14 cellular contexts compared by ENCODE assay signal in the genomic region with DNA sequence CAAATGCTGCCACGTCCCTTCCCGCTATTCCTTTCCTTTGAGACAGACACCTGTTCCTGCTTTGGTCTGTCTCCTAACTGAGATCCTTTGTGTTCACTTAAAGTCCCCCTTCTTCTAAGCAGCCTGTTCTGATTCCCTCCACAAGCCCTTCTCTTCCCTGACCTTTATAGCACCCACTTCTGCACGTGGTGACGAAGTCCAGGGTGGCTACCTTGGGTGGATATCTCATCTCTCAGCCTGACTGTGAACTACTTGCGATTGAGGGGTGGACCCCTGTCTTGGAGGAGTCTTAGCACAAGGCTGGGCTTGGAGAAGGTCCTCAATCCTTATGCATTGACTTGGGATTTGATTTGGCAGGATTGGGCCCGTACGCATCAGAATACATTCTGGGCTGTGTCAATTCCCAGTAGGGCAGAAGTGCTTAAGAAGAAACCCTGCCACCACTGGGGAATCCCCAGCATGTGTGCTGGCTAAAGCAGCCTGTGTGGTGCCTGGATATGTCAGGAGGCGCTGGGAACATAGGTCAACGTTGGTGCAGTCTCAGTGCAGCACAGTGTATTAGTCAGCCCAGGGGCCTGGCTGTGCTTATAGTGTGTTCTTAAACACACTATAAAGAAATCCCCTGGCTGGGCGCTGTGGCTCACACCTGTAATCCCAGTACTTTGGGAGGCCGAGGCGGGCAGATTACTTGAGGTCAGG. TPM values are rescaled to one million over a fixed set of nuclear protein-coding genes. Genes with fewer than 3 reads are reported as not detected.
DNase-seq lines count a peak whose midpoint lies in the region; ATAC-seq and TF ChIP-seq lines count a peak whose summit lies in the region.
"Had no signal": no experiment of that assay in that cellular context is flagged by ENCODE, and none has a peak within 500 bp of the region (broad histone marks: within the 10 kb centered on the region; RNA-seq: fewer than 3 reads in every experiment).

No MANE protein-coding gene starts in this region.

- peak; percentile 74 for DNase-seq in ELR (ENCODE audit: low read depth)
- peak; percentile 61 for DNase-seq in PC-3
- DNase-seq in epithelial cell of prostate (ENCODE audit: low read depth, low spot score), result no peak
- DNase-seq in neuronal stem cell (ENCODE audit: low spot score), result no peak
- DNase-seq in neural progenitor cell (ENCODE audit: low spot score), result no peak
- no peak for DNase-seq in colonic mucosa
- DNase-seq: activated CD4-positive, alpha-beta T cell treated with anti-CD3 and anti-CD28 coated beads, Interleukin-2, amount 10 ng/mL, durations not matched to agents 24 days and 14 days; effector CD8-positive, alpha-beta T cell; NCI-H2107 had no signal

- H3K36me3 ChIP-seq in PC-3 (ENCODE audit: low read depth, low read length) (peaks cover 9% of the 10 kb centered on the region; the same call in 1 of the 2 replicates), neuronal stem cell (replicated peaks in 1 of 2; ENCODE audit: control insufficient read depth in 2 of 2, insufficient read depth in 2 of 2, low read length in 2 of 2) (no peaks in the 10 kb centered on the region), neural progenitor cell (no peaks in the 10 kb centered on the region), colonic mucosa (no peaks in the 10 kb centered on the region)
- H3K36me3 ChIP-seq: neutrophil, thoracic aorta had no signal

- no peaks in the 10 kb centered on the region for H3K9me3 ChIP-seq in PC-3 (ENCODE audit: low read length)
- no peaks in the 10 kb centered on the region for H3K9me3 ChIP-seq in neuronal stem cell (replicated peaks in 1 of 2; ENCODE audit: control insufficient read depth in 2 of 2, insufficient read depth in 1 of 2, low read depth in 1 of 2, low read length in 2 of 2)
- no peaks in the 10 kb centered on the region for H3K9me3 ChIP-seq in neural progenitor cell (ENCODE audit: low read depth)
- no peaks in the 10 kb centered on the region for H3K9me3 ChIP-seq in colonic mucosa
- H3K9me3 ChIP-seq: neutrophil, thoracic aorta had no signal

- intact Hi-C loops in PC-3 (cut with micrococcal nuclease), result loop anchor here (2.0 kb wide), 1 partner anchor 79 kb away; no protein-coding TSS in a partner anchor
- intact Hi-C loops in colonic mucosa (cut with DNase I), result no loop called here

- CTCF ChIA-PET in PC-3 (lab: Charles Lee), result interaction anchor here (0.5 kb wide), 1 partner anchor 48 kb away, joined by 7 read pairs; no protein-coding TSS in a partner anchor

- no peak overlapping the region for H2BK120ac ChIP-seq in neuronal stem cell (ENCODE audit: low read depth, low read length)

- no TSS peak for BruUV-seq in PC-3 (replicated peaks; lab: Mats Ljungman, UMichigan)

- no peaks in the 10 kb centered on the region for H4K20me1 ChIP-seq in PC-3 (ENCODE audit: low read length)
- no peaks in the 10 kb centered on the region for H4K20me1 ChIP-seq in neural progenitor cell (ENCODE audit: low read depth)

- ATAC-seq in PC-3 (peak; percentile 37), GM21360 (IDR thresholded peaks at IDR 0.05; ENCODE audit: unreplicated experiment) (no peak), HG03159 (IDR thresholded peaks at IDR 0.05; ENCODE audit: unreplicated experiment) (no peak)

- peak overlapping the region; percentile 42 for H2AK5ac ChIP-seq in neuronal stem cell (ENCODE audit: low read depth, low read length)

- peaks cover 11% of the 10 kb centered on the region for H3K4me1 Mint-ChIP-seq in neural progenitor cell

- no peak overlapping the region for H3K14ac ChIP-seq in neuronal stem cell (ENCODE audit: low read length)

- H3K79me1 ChIP-seq in neuronal stem cell (ENCODE audit: low read depth, low read length), result no peaks in the 10 kb centered on the region

- no peaks in the 10 kb centered on the region for H3K9me2 ChIP-seq in PC-3 (replicated peaks; ENCODE audit: low read length)

- H2BK12ac ChIP-seq in neuronal stem cell (ENCODE audit: low read length), result no peak overlapping the region

- no peak overlapping the region for H3K4me3 Mint-ChIP-seq in neural progenitor cell
- H3K4me3 Mint-ChIP-seq: activated CD4-positive, alpha-beta T cell treated with anti-CD3 and anti-CD28 coated beads, Interleukin-2, amount 10 ng/mL, durations not matched to agents 24 days and 14 days; activated naive CD4-positive, alpha-beta T cell treated with anti-CD3 and anti-CD28 coated beads, Interleukin-2, amount 50 U/mL, for 24 hours had no signal

- H3K4ac ChIP-seq in neuronal stem cell (ENCODE audit: low read length), result no peak overlapping the region

- no peak overlapping the region for H2BK15ac ChIP-seq in neuronal stem cell (ENCODE audit: low read length)

- H3F3A ChIP-seq in PC-3 (ENCODE audit: low read length, unreplicated experiment) (no peaks in the 10 kb centered on the region), neural progenitor cell (ENCODE audit: low read depth) (peaks cover under 1% of the 10 kb centered on the region)

- no peak overlapping the region for H2BK5ac ChIP-seq in neuronal stem cell (ENCODE audit: low read length)

- POLR2A ChIA-PET in PC-3 (lab: Charles Lee; ENCODE audit: unreplicated experiment), result no interaction called here

- H3K4me1 ChIP-seq in PC-3 (ENCODE audit: insufficient read depth, low read length) (peaks cover 61% of the 10 kb centered on the region), neuronal stem cell (ENCODE audit: control insufficient read depth in 2 of 2, insufficient read depth in 1 of 2, low read depth in 1 of 2, low read length in 2 of 2) (peaks cover 0 to 2% of the 10 kb centered on the region in 2 donors), neural progenitor cell (no peaks in the 10 kb centered on the region), colonic mucosa (no peaks in the 10 kb centered on the region)

- H2AFZ ChIP-seq in PC-3 (ENCODE audit: low read length), result no peak overlapping the region
- H2AFZ ChIP-seq in neuronal stem cell (ENCODE audit: low read length), result no peak overlapping the region
- H2AFZ ChIP-seq in neural progenitor cell (replicated peaks), result no peak overlapping the region

- H4K91ac ChIP-seq in neuronal stem cell (ENCODE audit: low read depth, low read length, poor library complexity), result no peak overlapping the region

- H3K9me3 Mint-ChIP-seq in neural progenitor cell, result no peaks in the 10 kb centered on the region
- H3K9me3 Mint-ChIP-seq: activated CD4-positive, alpha-beta T cell treated with anti-CD3 and anti-CD28 coated beads, Interleukin-2, amount 10 ng/mL, durations not matched to agents 24 days and 14 days; activated naive CD4-positive, alpha-beta T cell treated with anti-CD3 and anti-CD28 coated beads, Interleukin-2, amount 50 U/mL, for 24 hours had no signal

- H3K27ac Mint-ChIP-seq in neural progenitor cell, result no peak overlapping the region
- H3K27ac Mint-ChIP-seq: activated CD4-positive, alpha-beta T cell treated with anti-CD3 and anti-CD28 coated beads, Interleukin-2, amount 10 ng/mL, durations not matched to agents 24 days and 14 days had no signal

- H3K27me3 Mint-ChIP-seq in neural progenitor cell (ENCODE audit: insufficient read depth, low read depth), result peaks cover 17% of the 10 kb centered on the region
- H3K27me3 Mint-ChIP-seq: activated naive CD4-positive, alpha-beta T cell treated with anti-CD3 and anti-CD28 coated beads, Interleukin-2, amount 50 U/mL, for 24 hours had no signal

- no CpG with 5 or more reads among the region's 12 CpGs for WGBS in neuronal stem cell (ENCODE audit: extremely low coverage in 2 of 2, insufficient read length in 2 of 2, insufficient replicate concordance in 1 of 2), 2 donors

- H3K18ac ChIP-seq in neuronal stem cell (ENCODE audit: low read length), result peak overlapping the region; percentile 41

- H3K27me3 ChIP-seq in PC-3 (ENCODE audit: low read length), result no peaks in the 10 kb centered on the region
- H3K27me3 ChIP-seq in neuronal stem cell (ENCODE audit: control insufficient read depth in 3 of 3, insufficient read depth in 3 of 3, low read depth in 1 of 3, low read length in 3 of 3), result peaks cover 0 to 10% (median 0%) of the 10 kb centered on the region in 3 experiments
- no peaks in the 10 kb centered on the region for H3K27me3 ChIP-seq in neural progenitor cell
- H3K27me3 ChIP-seq in colonic mucosa, result no peaks in the 10 kb centered on the region
- H3K27me3 ChIP-seq: neutrophil had no signal

- H3K79me2 ChIP-seq in PC-3 (ENCODE audit: low read length), result no peaks in the 10 kb centered on the region
- no peaks in the 10 kb centered on the region for H3K79me2 ChIP-seq in neural progenitor cell (ENCODE audit: low read depth)

- no peak overlapping the region for H3K23ac ChIP-seq in neuronal stem cell (ENCODE audit: low read depth, low read length, poor library complexity)

- no peaks in the 10 kb centered on the region for H3K36me3 Mint-ChIP-seq in neural progenitor cell
- H3K36me3 Mint-ChIP-seq: activated naive CD4-positive, alpha-beta T cell treated with anti-CD3 and anti-CD28 coated beads, Interleukin-2, amount 50 U/mL, for 24 hours had no signal

- H3K9ac ChIP-seq in PC-3 (ENCODE audit: low read length) (no peak overlapping the region), neuronal stem cell (ENCODE audit: low read depth, low read length, poor library complexity) (no peak overlapping the region), neural progenitor cell (no peak overlapping the region), colonic mucosa (ENCODE audit: low read depth in 2 of 2, low read length in 2 of 2) (no peak overlapping the region)

- H3K4me3 ChIP-seq in PC-3 (ENCODE audit: low read length) (no peak overlapping the region), neuronal stem cell (ENCODE audit: low read length in 2 of 2) (no peak overlapping the region), neural progenitor cell (no peak overlapping the region), colonic mucosa (no peak overlapping the region)
- H3K4me3 ChIP-seq: thoracic aorta had no signal

- no peak overlapping the region for H4K8ac ChIP-seq in neuronal stem cell (ENCODE audit: low read depth, low read length)

- H3K27ac ChIP-seq in PC-3 (ENCODE audit: low read length) (peak overlapping the region; percentile 22), epithelial cell of prostate (peak overlapping the region; percentile 23), neuronal stem cell (replicated peaks; ENCODE audit: low read length) (no peak overlapping the region), neural progenitor cell (no peak overlapping the region), colonic mucosa (no peak overlapping the region)
- H3K27ac ChIP-seq: neutrophil, thoracic aorta had no signal

- TF ChIP-seq CTCF in PC-3 (conservative IDR thresholded peaks at IDR 0.05; ENCODE audit: low read depth, low read length) (no peak), neural progenitor cell (IDR thresholded peaks at IDR 0.05) (no peak), colonic mucosa (IDR thresholded peaks at IDR 0.05) (no peak)

- no peak overlapping the region for H3K4me2 ChIP-seq in PC-3 (ENCODE audit: low read length)
- no peak overlapping the region for H3K4me2 ChIP-seq in neuronal stem cell (ENCODE audit: insufficient read depth, low read length, poor library complexity, severe bottlenecking)
- H3K4me2 ChIP-seq in neural progenitor cell, result no peak overlapping the region

RNA-seq across cellular contexts. Expression of a gene that starts 23.6 kb away (rescaled TPM):
- total RNA-seq in PC-3 (2014; rRNA removed) (19.8 and 30.1 TPM in 2 replicates), neural progenitor cell (ENCODE audit: low replicate concordance) (0.12 TPM in 1 of 2 replicates, not detected in the other), colonic mucosa (1 to 10 TPM in 1 of 2 donors, under 1 TPM in 1; 0.66 to 4.9 TPM)
- 0.07 TPM for polyA plus RNA-seq in neuronal stem cell (2013, experiment 1 of 2)
- 0.07 TPM for polyA plus RNA-seq in neuronal stem cell (2013, experiment 2 of 2)
- total RNA-seq: activated CD4-positive, alpha-beta T cell treated with anti-CD3 and anti-CD28 coated beads, Interleukin-2, amount 10 ng/mL, durations not matched to agents 24 days and 14 days had no signal

Comparison
In these comparisons a context has a peak if more than half of its experiments do, and no peak if none do; other contexts are left out.
1. DNase-seq: peak in ELR (single experiment) and PC-3 (single experiment); none in epithelial cell of prostate (single experiment), neuronal stem cell (single experiment), neural progenitor cell (single experiment) and colonic mucosa (single experiment).
2. H3K27ac ChIP-seq: peak in PC-3 (single experiment) and epithelial cell of prostate (single experiment); none in neuronal stem cell (single experiment), neural progenitor cell (single experiment) and colonic mucosa (single experiment).